In the genomic region with DNA sequence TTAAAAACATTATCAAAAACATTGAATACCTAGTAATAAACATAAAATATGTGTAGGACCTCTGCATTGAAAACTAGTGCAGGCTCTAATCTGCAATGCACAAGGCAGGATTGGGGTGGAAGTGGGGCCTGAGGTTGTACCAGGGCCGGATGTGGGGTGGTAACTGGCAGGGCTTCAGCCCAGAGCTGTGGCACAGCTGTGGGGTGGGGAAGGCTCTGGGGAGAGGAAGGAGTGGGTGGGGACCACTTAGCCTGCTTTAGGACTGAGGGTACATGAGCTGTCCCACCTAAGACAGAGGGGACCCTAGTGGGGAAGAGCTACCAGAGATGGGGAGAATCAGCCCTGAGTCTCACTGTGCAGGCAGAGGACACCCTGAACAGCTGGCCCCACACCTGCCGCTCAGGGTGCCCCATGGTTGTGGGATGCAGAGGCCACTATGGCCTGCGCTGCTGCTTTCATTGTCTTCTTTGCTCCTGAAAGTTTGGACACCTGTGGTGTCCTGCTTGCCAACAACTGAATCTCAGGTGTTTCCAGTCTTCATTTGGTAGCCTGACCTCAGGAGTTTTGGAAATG, we compare ENCODE assay signal across 11 cellular contexts.
DNase-seq lines count a peak whose midpoint lies in the region; ATAC-seq, FAIRE-seq and TF ChIP-seq lines count a peak whose summit lies in the region.
"Had no signal": no experiment of that assay in that cellular context is flagged by ENCODE, and none has a peak within 500 bp of the region (broad histone marks: within the 10 kb centered on the region; RNA-seq: fewer than 3 reads in every experiment).

No MANE protein-coding gene starts in this region.

- H3K36me3 ChIP-seq in right lobe of liver (no peaks in the 10 kb centered on the region), HepG2 (replicated peaks in 1 of 2; ENCODE audit: control insufficient read depth in 1 of 2, insufficient read depth in 2 of 2, low read length in 2 of 2) (no peaks in the 10 kb centered on the region), GM12878 (ENCODE audit: control insufficient read depth in 2 of 2, insufficient read depth in 2 of 2, low read length in 1 of 2) (no peaks in the 10 kb centered on the region), upper lobe of right lung (no peaks in the 10 kb centered on the region)
- H3K36me3 ChIP-seq: prostate gland had no signal

- H3K27ac ChIP-seq in right lobe of liver (no peak overlapping the region), HepG2 (ENCODE audit: extremely low read length, insufficient read depth, low read length) (no peak overlapping the region), GM12878 (ENCODE audit: control insufficient read depth, insufficient read depth) (no peak overlapping the region), upper lobe of right lung (no peak overlapping the region)
- H3K27ac ChIP-seq: prostate gland had no signal

- no peak for TF ChIP-seq RAD21 in HepG2 (CRISPR knock-in tag; IDR thresholded peaks at IDR 0.05)
- no peak for TF ChIP-seq RAD21 in GM12878 (IDR thresholded peaks at IDR 0.05; ENCODE audit: insufficient read depth, low read depth, low read length)

- no TSS peak for BruUV-seq in HepG2 (replicated peaks; lab: Mats Ljungman, UMichigan)
- no TSS peak for BruUV-seq in GM12878 (replicated peaks; lab: Mats Ljungman, UMichigan)

- H3K27me3 ChIP-seq in right lobe of liver (no peaks in the 10 kb centered on the region), HepG2 (ENCODE audit: control insufficient read depth in 1 of 2, insufficient read depth in 2 of 2, low read length in 2 of 2) (no peaks in the 10 kb centered on the region), GM12878 (replicated peaks in 1 of 2; ENCODE audit: control insufficient read depth in 2 of 2, insufficient read depth in 2 of 2, low read length in 1 of 2) (no peaks in the 10 kb centered on the region), upper lobe of right lung (no peaks in the 10 kb centered on the region)

- H4K20me1 ChIP-seq in HepG2 (ENCODE audit: insufficient read depth, low read length) (no peaks in the 10 kb centered on the region), GM12878 (ENCODE audit: control insufficient read depth, insufficient read depth) (no peaks in the 10 kb centered on the region)

- H2AFZ ChIP-seq in HepG2 (ENCODE audit: low read length) (no peak overlapping the region), GM12878 (ENCODE audit: control insufficient read depth, low read depth, low read length) (no peak overlapping the region)

- TF ChIP-seq EP300 in HepG2 (IDR thresholded peaks at IDR 0.05; ENCODE audit: low read depth in 2 of 2, low read length in 2 of 2) (no peak), HepG2 (CRISPR knock-in tag; IDR thresholded peaks at IDR 0.05; ENCODE audit: borderline replicate concordance) (no peak), GM12878 (IDR thresholded peaks at IDR 0.05; ENCODE audit: borderline replicate concordance in 1 of 2, control insufficient read depth in 1 of 2, low read depth in 2 of 2, low read length in 2 of 2) (no peak)

- FAIRE-seq in HepG2 (lab: Jason Lieb, UNC) (no peak), GM12878 (lab: Jason Lieb, UNC) (no peak)

- intact Hi-C loops in right lobe of liver (cut with DNase I) (no loop called here), HepG2 (cut with micrococcal nuclease; ENCODE audit: unreplicated experiment) (no loop called here), GM12878 (cut with micrococcal nuclease; ENCODE audit: unreplicated experiment) (no loop called here), upper lobe of right lung (cut with DNase I) (no loop called here)

- H3K9me3 Mint-ChIP-seq in T-helper 2 cell treated with Interferon-gamma antibody and Interleukin-4, amounts not matched to agents 5 μg/mL and 100 μg/mL, for 36 hours = no peaks in the 10 kb centered on the region

- H3K4me3 ChIP-seq in right lobe of liver = no peak overlapping the region
- H3K4me3 ChIP-seq in HepG2 (replicated peaks in 1 of 3; ENCODE audit: insufficient read depth in 1 of 3, low read depth in 2 of 3, low read length in 3 of 3) = no peak overlapping the region
- H3K4me3 ChIP-seq in GM12878 = no peak overlapping the region
- no peak overlapping the region for H3K4me3 ChIP-seq in upper lobe of right lung
- H3K4me3 ChIP-seq: prostate gland had no signal

- no peak overlapping the region for H3K9ac ChIP-seq in HepG2 (ENCODE audit: insufficient read depth, low read depth, low read length)
- no peak overlapping the region for H3K9ac ChIP-seq in GM12878 (ENCODE audit: control insufficient read depth, insufficient read depth, low read length)

- ATAC-seq in right lobe of liver (peak in 3 of 4 donors; percentile 39 to 55 (median 47)), HepG2 (no peak), GM12878 (peak; percentile 37; the same call in 2 of the 3 replicates), upper lobe of right lung (peak; percentile 69)

- POLR2A ChIA-PET in HepG2 (lab: Yijun Ruan, JAX) = no interaction called here
- POLR2A ChIA-PET in GM12878 (lab: Charles Lee) = no interaction called here

- TF ChIP-seq POLR2A in right lobe of liver (IDR thresholded peaks at IDR 0.05) (no peak), HepG2 (IDR thresholded peaks at IDR 0.05; ENCODE audit: insufficient read depth in 1 of 2, low read depth in 2 of 2, low read length in 2 of 2) (no peak), GM12878 (IDR thresholded peaks at IDR 0.05; ENCODE audit: low read depth, low read length) (no peak)

- H3K4me1 Mint-ChIP-seq in T-helper 2 cell treated with Interferon-gamma antibody and Interleukin-4, amounts not matched to agents 5 μg/mL and 100 μg/mL, for 36 hours (ENCODE audit: low read depth) = peaks cover 38% of the 10 kb centered on the region

- H3K79me2 ChIP-seq in HepG2 (ENCODE audit: insufficient read depth, low read length) = no peaks in the 10 kb centered on the region
- no peaks in the 10 kb centered on the region for H3K79me2 ChIP-seq in GM12878 (ENCODE audit: control insufficient read depth, insufficient read depth, low read length)

- H3K4me1 ChIP-seq in right lobe of liver = no peaks in the 10 kb centered on the region
- no peaks in the 10 kb centered on the region for H3K4me1 ChIP-seq in HepG2 (ENCODE audit: insufficient read depth, low read length)
- no peaks in the 10 kb centered on the region; the same call in 1 of the 2 replicates for H3K4me1 ChIP-seq in GM12878 (ENCODE audit: control insufficient read depth, insufficient read depth, low read length)
- no peaks in the 10 kb centered on the region for H3K4me1 ChIP-seq in upper lobe of right lung
- H3K4me1 ChIP-seq: prostate gland had no signal

- H3K9me3 ChIP-seq in right lobe of liver = no peaks in the 10 kb centered on the region
- no peaks in the 10 kb centered on the region for H3K9me3 ChIP-seq in HepG2 (ENCODE audit: low read length)
- no peaks in the 10 kb centered on the region for H3K9me3 ChIP-seq in GM12878 (replicated peaks; ENCODE audit: control insufficient read depth, insufficient read depth, low read length)
- H3K9me3 ChIP-seq in upper lobe of right lung = no peaks in the 10 kb centered on the region
- H3K9me3 ChIP-seq: prostate gland had no signal

- SMC1A ChIA-PET in GM12878 (lab: Charles Lee; ENCODE audit: uncharacterized antibody, unreplicated experiment) = no interaction called here

- DNase-seq in right lobe of liver = no peak
- no peak for DNase-seq in HepG2 (ENCODE audit: low spot score)
- DNase-seq in T-helper 2 cell treated with Interferon-gamma antibody and Interleukin-4, amounts not matched to agents 5 μg/mL and 100 μg/mL, for 36 hours (ENCODE audit: low spot score) = no peak
- DNase-seq in GM12878 (ENCODE audit: low read depth, low spot score) = no peak
- no peak for DNase-seq in upper lobe of right lung
- DNase-seq in COLO668 (lab: John Stamatoyannopoulos, UW; ENCODE audit: unreplicated experiment) = no peak
- no peak for DNase-seq in middle frontal gyrus (ENCODE audit: extremely low spot score, low spot score)
- no peak for DNase-seq in G401 (ENCODE audit: low spot score)
- DNase-seq: foreskin melanocyte, NCI-H1417 had no signal

- peak overlapping the region; percentile 62 for H3K4me3 Mint-ChIP-seq in T-helper 2 cell treated with Interferon-gamma antibody and Interleukin-4, amounts not matched to agents 5 μg/mL and 100 μg/mL, for 36 hours

- H3K4me2 ChIP-seq in HepG2 (ENCODE audit: low read depth, low read length) = no peak overlapping the region
- no peak overlapping the region for H3K4me2 ChIP-seq in GM12878 (ENCODE audit: control insufficient read depth, insufficient read depth)

- H3K36me3 Mint-ChIP-seq in T-helper 2 cell treated with Interferon-gamma antibody and Interleukin-4, amounts not matched to agents 5 μg/mL and 100 μg/mL, for 36 hours (ENCODE audit: low read depth) = no peaks in the 10 kb centered on the region

- in situ Hi-C loops in HepG2 (cut with HindIII; ENCODE audit: extremely low pct_ligation_motif_present, low pct_unique_long_range_greater_than_20kb) = no loop called here
- in situ Hi-C loops in GM12878 (cut with MboI) = no loop called here
- in situ Hi-C loops in G401 (cut with HindIII; ENCODE audit: low sequenced_read_pairs) = no loop called here

- 14% methylated on average over 1 of the region's 3 CpGs for WGBS in right lobe of liver (ENCODE audit: insufficient coverage, low coverage, low lambda C conversion rate, missing lambda C conversion rate)
- 14% methylated on average over 1 of the region's 3 CpGs for WGBS in HepG2 (ENCODE audit: low lambda C conversion rate)
- 38% methylated on average over 3 of the region's 3 CpGs for WGBS in GM12878 (ENCODE audit: insufficient coverage, insufficient replicate concordance, low lambda C conversion rate, missing lambda C conversion rate)

- H3K27me3 Mint-ChIP-seq in T-helper 2 cell treated with Interferon-gamma antibody and Interleukin-4, amounts not matched to agents 5 μg/mL and 100 μg/mL, for 36 hours (ENCODE audit: low read depth) = peaks cover 11% of the 10 kb centered on the region

- RAD21 ChIA-PET in GM12878 (lab: Charles Lee; ENCODE audit: unreplicated experiment) = no interaction called here

- no peak overlapping the region for H3K27ac Mint-ChIP-seq in T-helper 2 cell treated with Interferon-gamma antibody and Interleukin-4, amounts not matched to agents 5 μg/mL and 100 μg/mL, for 36 hours

- TF ChIP-seq CTCF in right lobe of liver (IDR thresholded peaks at IDR 0.05) (no peak), HepG2 (CRISPR knock-in tag; IDR thresholded peaks at IDR 0.05) (no peak), GM12878 (IDR thresholded peaks at IDR 0.05 in 2 of 3, conservative IDR thresholded peaks at IDR 0.05 in 1 of 3; ENCODE audit: control insufficient read depth in 2 of 3, extremely low read depth in 1 of 3, insufficient read depth in 1 of 3, low read depth in 3 of 3, low read length in 3 of 3) (no peak), upper lobe of right lung (IDR thresholded peaks at IDR 0.05) (no peak)

- CTCF ChIA-PET in HepG2 (lab: Yijun Ruan, JAX; ENCODE audit: low intra/inter-chr PET ratio, low total read pairs) (no interaction called here), GM12878 (lab: Yijun Ruan, JAX) (no interaction called here)

TF ChIP-seq in HepG2, 621 proteins besides CTCF, POLR2A, EP300 and RAD21 (continues in another document):
- no peak for TF ChIP-seq ZNF768 (CRISPR knock-in tag; IDR thresholded peaks at IDR 0.05)
- TF ChIP-seq ZNF24 (IDR thresholded peaks at IDR 0.05) = no peak
- no peak for TF ChIP-seq ZNF484 (CRISPR knock-in tag; IDR thresholded peaks at IDR 0.05; ENCODE audit: borderline replicate concordance, low read depth)
